In genomic region chr22:31488346-31488883, GRCh38 we compare ENCODE assay signal across 1 cellular context.
TF ChIP-seq lines count a peak whose summit lies in the region.

No MANE protein-coding gene starts in this region.

TF ChIP-seq in SK-N-SH treated with all-trans-retinoic acid at 6 μM for 48 hours, 23 proteins besides CTCF, POLR2A, EP300 and RAD21 (continued from another document):
- TF ChIP-seq ESRRG (CRISPR knock-in tag; IDR thresholded peaks at IDR 0.05) (no peak), POU6F1 (CRISPR knock-in tag; IDR thresholded peaks at IDR 0.05; ENCODE audit: borderline replicate concordance, low read depth) (no peak), SNAI2 (CRISPR knock-in tag; IDR thresholded peaks at IDR 0.05) (no peak)
